14 cellular contexts compared by ENCODE assay signal in the genomic region with DNA sequence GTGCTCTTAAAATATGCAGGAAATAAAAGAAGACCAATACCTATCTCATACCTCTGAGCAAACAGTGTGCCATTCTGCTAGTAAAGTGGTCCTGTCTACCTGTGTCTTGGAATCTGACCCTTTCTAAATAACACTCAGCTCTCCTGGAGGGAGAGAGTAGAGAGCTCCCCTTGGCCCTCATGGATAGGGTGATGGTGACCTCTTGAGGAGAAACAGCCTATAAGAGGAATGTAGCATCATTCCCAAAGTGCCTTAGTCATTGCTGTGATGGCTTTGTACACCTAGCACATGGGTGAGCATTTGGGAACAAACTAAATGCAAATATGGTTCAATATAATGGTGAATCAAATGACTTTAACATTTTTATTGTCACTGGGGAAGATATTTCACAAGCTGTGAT. TPM values are rescaled to one million over a fixed set of nuclear protein-coding genes. Genes with fewer than 3 reads are reported as not detected.
DNase-seq lines count a peak whose midpoint lies in the region; TF ChIP-seq lines count a peak whose summit lies in the region.
"Had no signal": no experiment of that assay in that cellular context is flagged by ENCODE, and none has a peak within 500 bp of the region (broad histone marks: within the 10 kb centered on the region; RNA-seq: fewer than 3 reads in every experiment).

No MANE protein-coding gene starts in this region.

- no peak overlapping the region for H3K4me3 ChIP-seq in AG04450 (ENCODE audit: low read depth, low read length)
- H3K4me3 ChIP-seq in hepatocyte = no peak overlapping the region
- no peak overlapping the region for H3K4me3 ChIP-seq in mesenchymal stem cell (ENCODE audit: insufficient read depth in 1 of 2, low read depth in 1 of 2, low read length in 2 of 2)

- H3K9me2 ChIP-seq in hepatocyte (replicated peaks; ENCODE audit: insufficient read depth) = no peaks in the 10 kb centered on the region

- CTCF ChIA-PET in AG04450 (lab: Charles Lee) = interaction anchor here (0.6 to 1.7 kb wide), 4 partner anchors 151 to 312 kb away, joined by 3 to 4 read pairs (median 4); no protein-coding TSS in a partner anchor

- H3K18ac ChIP-seq in mesenchymal stem cell (ENCODE audit: low read depth in 1 of 2, low read length in 2 of 2) = no peak overlapping the region

- no peaks in the 10 kb centered on the region for H3K79me2 ChIP-seq in hepatocyte

- H3K27me3 ChIP-seq in AG04450 (ENCODE audit: control insufficient read depth, insufficient read depth, low read length) (no peaks in the 10 kb centered on the region), hepatocyte (no peaks in the 10 kb centered on the region), mesenchymal stem cell (ENCODE audit: control insufficient read depth in 1 of 2, insufficient read depth in 1 of 2, low read length in 2 of 2) (no peaks in the 10 kb centered on the region)

- H3K4ac ChIP-seq in mesenchymal stem cell (ENCODE audit: low read depth in 1 of 2, low read length in 2 of 2) = no peak overlapping the region

- H3K36me3 ChIP-seq in hepatocyte (replicated peaks; ENCODE audit: insufficient read depth, low read depth) = no peaks in the 10 kb centered on the region
- no peaks in the 10 kb centered on the region for H3K36me3 ChIP-seq in mesenchymal stem cell (ENCODE audit: control insufficient read depth in 1 of 2, insufficient read depth in 2 of 2, low read depth in 1 of 2, low read length in 2 of 2)

- no peaks in the 10 kb centered on the region for H4K20me1 ChIP-seq in hepatocyte (ENCODE audit: insufficient read depth, poor library complexity, severe bottlenecking)

- no peak overlapping the region for H4K8ac ChIP-seq in mesenchymal stem cell (ENCODE audit: low read length)

- no peak overlapping the region for H3K23ac ChIP-seq in mesenchymal stem cell (ENCODE audit: low read length in 2 of 2)

- no peak overlapping the region for H2BK12ac ChIP-seq in mesenchymal stem cell (ENCODE audit: low read length in 2 of 2)

- no peak overlapping the region for H4K91ac ChIP-seq in mesenchymal stem cell (ENCODE audit: low read length)

- no peak overlapping the region for H2BK15ac ChIP-seq in mesenchymal stem cell (ENCODE audit: low read depth, poor library complexity, severe bottlenecking)

- H3K4me2 ChIP-seq in hepatocyte = no peak overlapping the region
- H3K4me2 ChIP-seq in mesenchymal stem cell (ENCODE audit: low read length, poor library complexity, severe bottlenecking) = no peak overlapping the region

- no peak overlapping the region for H2BK5ac ChIP-seq in mesenchymal stem cell (ENCODE audit: low read depth, low read length, poor library complexity, severe bottlenecking)

- no peaks in the 10 kb centered on the region for H3K9me3 ChIP-seq in AG04450 (ENCODE audit: control insufficient read depth, insufficient read depth, low read length)
- H3K9me3 ChIP-seq in hepatocyte (ENCODE audit: low read depth) = no peaks in the 10 kb centered on the region
- no peaks in the 10 kb centered on the region for H3K9me3 ChIP-seq in mesenchymal stem cell (ENCODE audit: control insufficient read depth, low read length)

- DNase-seq in AG04450 (ENCODE audit: low read depth, low spot score) = no peak
- peak; percentile 21 for DNase-seq in ELF-1 (ENCODE audit: low read depth, low spot score)
- DNase-seq in RKO (ENCODE audit: low spot score) = peak; percentile 8
- peak; percentile 34 for DNase-seq in hepatocyte (ENCODE audit: low spot score)
- DNase-seq in NOMO-1 treated with DMSO at 0.1 percent for 48 hours (lab: John Stamatoyannopoulos, UW; ENCODE audit: unreplicated experiment) = no peak
- DNase-seq in superior temporal gyrus (ENCODE audit: extremely low spot score) = no peak
- no peak for DNase-seq in activated CD4-positive, CD25-positive, alpha-beta regulatory T cell (lab: John Stamatoyannopoulos, UW)
- no peak for DNase-seq in mesenchymal stem cell
- DNase-seq: activated T-cell treated with anti-CD3 and anti-CD28 coated beads for 4 hours; CD4-positive, CD25-positive, alpha-beta regulatory T cell; GOT3; NCI-H524 treated with DMSO at 0.1 percent for 48 hours; stimulated activated CD4-positive, alpha-beta T cell treated with anti-CD3 and anti-CD28 coated beads, Interleukin-4, amount 100 ng/mL, for 4 hours had no signal

- TF ChIP-seq CTCF in AG04450 (IDR thresholded peaks at IDR 0.05; ENCODE audit: low read depth, low read length) = 0 out of 2 replicates have a peak, but pooled peaks have one; percentile 7
- TF ChIP-seq CTCF in hepatocyte (IDR thresholded peaks at IDR 0.05; ENCODE audit: poor library complexity) = peak; percentile 34

- no peak overlapping the region for H3K14ac ChIP-seq in mesenchymal stem cell (ENCODE audit: low read length in 2 of 2)

- no peak overlapping the region for H3K9ac ChIP-seq in mesenchymal stem cell (ENCODE audit: low read length)

- no peak overlapping the region for H3K27ac ChIP-seq in AG04450 (ENCODE audit: low read depth, low read length)
- no peak overlapping the region for H3K27ac ChIP-seq in hepatocyte
- no peak overlapping the region for H3K27ac ChIP-seq in mesenchymal stem cell (ENCODE audit: low read length, poor library complexity, severe bottlenecking)

- H2AFZ ChIP-seq in hepatocyte (no peak overlapping the region), mesenchymal stem cell (ENCODE audit: low read depth, low read length) (no peak overlapping the region)

- H3K4me1 ChIP-seq in hepatocyte (ENCODE audit: insufficient read depth) (no peaks in the 10 kb centered on the region), mesenchymal stem cell (ENCODE audit: control insufficient read depth, insufficient read depth, low read depth, low read length) (no peaks in the 10 kb centered on the region)

- POLR2A ChIA-PET in AG04450 (lab: Yijun Ruan, JAX) = no interaction called here

- H2AK5ac ChIP-seq in mesenchymal stem cell (ENCODE audit: low read length, severe bottlenecking) = no peak overlapping the region

- no peak overlapping the region for H2BK120ac ChIP-seq in mesenchymal stem cell (ENCODE audit: low read depth, low read length)

- no peaks in the 10 kb centered on the region for H3K79me1 ChIP-seq in mesenchymal stem cell (replicated peaks; ENCODE audit: low read length, poor library complexity, severe bottlenecking)

RNA-seq across cellular contexts. Expression of gene SNTN, which starts 10.0 kb away (rescaled TPM):
- polyA plus RNA-seq in AG04450 (2011; rRNA removed) (not detected in 2 replicates), hepatocyte (not detected in 2 replicates)
- not detected in 2 replicates for polyA minus RNA-seq in AG04450 (2011; rRNA and poly(A)+ RNA removed)
- not detected in 2 replicates for total RNA-seq in hepatocyte
- polyA plus RNA-seq in mesenchymal stem cell (2013, experiment 1 of 2) = not detected
- not detected for polyA plus RNA-seq in mesenchymal stem cell (2013, experiment 2 of 2)
- total RNA-seq: CD4-positive, CD25-positive, alpha-beta regulatory T cell; fibroblast of lung had no signal
- polyA plus RNA-seq: CD4-positive, CD25-positive, alpha-beta regulatory T cell; fibroblast of lung had no signal

Comparison
In these comparisons a context has a peak if more than half of its experiments do, and no peak if none do; other contexts are left out.
1. DNase-seq: peak in ELF-1 (single experiment), RKO (single experiment) and hepatocyte (single experiment); none in AG04450 (single experiment), NOMO-1 treated with DMSO at 0.1 percent for 48 hours (single experiment), superior temporal gyrus (single experiment), activated CD4-positive, CD25-positive, alpha-beta regulatory T cell (0 of 4) and mesenchymal stem cell (single experiment).